1 cellular context compared by ENCODE assay signal in the genomic region with DNA sequence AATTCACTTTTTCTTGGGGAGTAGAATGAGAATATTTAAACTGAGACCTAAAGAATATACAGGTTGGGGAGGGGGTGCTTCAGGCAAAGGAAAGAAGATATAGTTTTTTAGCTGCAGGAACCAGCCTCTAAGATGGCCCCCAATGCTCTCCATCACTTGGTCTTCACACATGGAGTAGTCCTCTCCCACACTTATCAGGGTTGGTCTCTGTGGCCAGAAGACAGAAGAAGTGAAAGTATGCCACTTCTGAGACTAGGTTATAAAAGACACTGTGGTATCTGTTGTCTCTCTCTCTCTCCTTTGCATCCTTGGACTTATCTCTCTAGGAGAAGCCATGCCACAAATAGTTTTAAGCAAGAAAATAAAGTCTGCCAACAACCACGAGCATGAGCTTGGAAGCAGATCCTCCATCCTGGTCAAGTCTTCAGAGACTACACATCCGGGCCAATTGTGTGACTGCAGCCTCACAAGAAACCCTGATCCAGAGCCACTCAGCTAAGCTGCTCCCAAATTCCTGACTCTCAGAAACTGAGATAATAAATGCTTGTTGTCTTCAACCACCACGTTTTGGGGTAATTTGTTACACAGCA.
A peak's percentile ranks its signal among the peaks of the same experiment; 100 is the strongest.
TF ChIP-seq lines count a peak whose summit lies in the region.

No MANE protein-coding gene starts in this region.

TF ChIP-seq in GM12878, 131 proteins besides CTCF, POLR2A, EP300 and RAD21:
- TF ChIP-seq YY1 (IDR thresholded peaks at IDR 0.05; ENCODE audit: low read depth, low read length) (peak; percentile 62; the same call in 1 of the 2 replicates), NFYA (IDR thresholded peaks at IDR 0.05; ENCODE audit: borderline replicate concordance, low read depth, low read length) (no peak), SPI1 (IDR thresholded peaks at IDR 0.05; ENCODE audit: borderline replicate concordance, insufficient read depth, low read depth, low read length) (peak; percentile 49; the same call in 1 of the 2 replicates), SIX5 (IDR thresholded peaks at IDR 0.05; ENCODE audit: low read depth, low read length, severe bottlenecking) (no peak), RUNX3 (IDR thresholded peaks at IDR 0.05; ENCODE audit: low read length) (peak; percentile 37; the same call in 1 of the 2 replicates)
